In genomic region chr15:74780983-74781672, GRCh38 we compare ENCODE assay signal across 1 cellular context.
A peak's percentile ranks its signal among the peaks of the same experiment; 100 is the strongest.
TF ChIP-seq lines count a peak whose summit lies in the region.

No MANE protein-coding gene starts in this region.

TF ChIP-seq in GM12878, 131 proteins besides CTCF, POLR2A, EP300 and RAD21 (continued from another document):
- no peak for TF ChIP-seq CUX1 (IDR thresholded peaks at IDR 0.05; ENCODE audit: insufficient replicate concordance, low read depth, low read length)
- no peak for TF ChIP-seq YY1 (IDR thresholded peaks at IDR 0.05; ENCODE audit: low read depth, low read length)
- no peak for TF ChIP-seq HDAC6 (IDR thresholded peaks at IDR 0.05; ENCODE audit: unreplicated experiment)
- TF ChIP-seq CHD2 (IDR thresholded peaks at IDR 0.05; ENCODE audit: borderline replicate concordance, low read depth, low read length): no peak
- no peak for TF ChIP-seq RCOR1 (conservative IDR thresholded peaks at IDR 0.05; ENCODE audit: low read depth, low read length)
- TF ChIP-seq MYC (IDR thresholded peaks at IDR 0.05; ENCODE audit: insufficient read depth, insufficient read length, insufficient replicate concordance, low read length, severe bottlenecking): peak; percentile 39
- TF ChIP-seq IRF5 (IDR thresholded peaks at IDR 0.05; ENCODE audit: borderline replicate concordance): no peak
- TF ChIP-seq ZNF384 (IDR thresholded peaks at IDR 0.05; ENCODE audit: borderline replicate concordance, low read depth, low read length): no peak
- no peak for TF ChIP-seq SMAD5 (IDR thresholded peaks at IDR 0.05; ENCODE audit: low read depth)
- TF ChIP-seq CBFB (IDR thresholded peaks at IDR 0.05; ENCODE audit: low read depth): 0 out of 2 replicates have a peak, but pooled peaks have one; percentile 26
- no peak for TF ChIP-seq HDAC2 (IDR thresholded peaks at IDR 0.05)
- TF ChIP-seq BMI1 (IDR thresholded peaks at IDR 0.05; ENCODE audit: borderline replicate concordance): no peak; the same call in 1 of the 2 replicates
- TF ChIP-seq RB1 (IDR thresholded peaks at IDR 0.05; ENCODE audit: borderline replicate concordance): no peak
- no peak for TF ChIP-seq STAT1 (conservative IDR thresholded peaks at IDR 0.05)
- no peak for TF ChIP-seq ATF3 (IDR thresholded peaks at IDR 0.05; ENCODE audit: borderline replicate concordance, extremely low read depth, low read depth, low read length)
- no peak for TF ChIP-seq RUNX3 (IDR thresholded peaks at IDR 0.05; ENCODE audit: low read length)
- TF ChIP-seq CBX5 (IDR thresholded peaks at IDR 0.05; ENCODE audit: low read depth): no peak
TF ChIP-seq in GM12878: peak in this region for 23.
